In genomic region chr7:31444196-31444595, GRCh38 we compare ENCODE assay signal across 12 cellular contexts.
DNase-seq lines count a peak whose midpoint lies in the region; ATAC-seq and TF ChIP-seq lines count a peak whose summit lies in the region.
"Had no signal": no experiment of that assay in that cellular context is flagged by ENCODE, and none has a peak within 500 bp of the region (broad histone marks: within the 10 kb centered on the region; RNA-seq: fewer than 3 reads in every experiment).

No MANE protein-coding gene starts in this region.

- H4K20me1 ChIP-seq in Loucy (ENCODE audit: insufficient read depth, low read length, poor library complexity, severe bottlenecking), result no peaks in the 10 kb centered on the region
- H4K20me1 ChIP-seq: BLaER1 had no signal

- H3F3A ChIP-seq in Loucy (ENCODE audit: low read depth), result no peaks in the 10 kb centered on the region

- H3K9ac ChIP-seq in Loucy (ENCODE audit: low read depth, low read length, poor library complexity, severe bottlenecking), result no peak overlapping the region
- H3K9ac ChIP-seq: BLaER1, GM23248 had no signal

- no peaks in the 10 kb centered on the region for H3K79me2 ChIP-seq in Loucy (ENCODE audit: insufficient read depth, low read length)

- H3K4me1 ChIP-seq in Loucy (ENCODE audit: insufficient read depth, low read length, poor library complexity, severe bottlenecking), result no peaks in the 10 kb centered on the region
- H3K4me1 ChIP-seq: BLaER1 had no signal

- ATAC-seq in HG02678 (IDR thresholded peaks at IDR 0.05; ENCODE audit: unreplicated experiment), result no peak
- no peak for ATAC-seq in GM18867 (IDR thresholded peaks at IDR 0.05; ENCODE audit: unreplicated experiment)
- ATAC-seq: CD8-positive, alpha-beta T cell had no signal

- no peaks in the 10 kb centered on the region for H3K27me3 ChIP-seq in Loucy (ENCODE audit: insufficient read depth, low read length, poor library complexity, severe bottlenecking)
- H3K27me3 ChIP-seq: BLaER1 had no signal

- no peaks in the 10 kb centered on the region for H3K9me3 ChIP-seq in Loucy (ENCODE audit: insufficient read depth, low read depth, low read length)
- H3K9me3 ChIP-seq: BLaER1 had no signal

- H2AFZ ChIP-seq in Loucy (ENCODE audit: low read length), result 0 out of 2 replicates have a peak overlapping the region, but pooled peaks have one; percentile 3
- H2AFZ ChIP-seq: GM23248 had no signal

- H3K4me3 ChIP-seq in Loucy (ENCODE audit: low read length, poor library complexity, severe bottlenecking), result no peak overlapping the region
- H3K4me3 ChIP-seq: BLaER1, GM23248 had no signal

- no peaks in the 10 kb centered on the region for H3K9me2 ChIP-seq in Loucy (replicated peaks; ENCODE audit: low read depth, low read length)

- no peak for TF ChIP-seq CTCF in Loucy (conservative IDR thresholded peaks at IDR 0.05; ENCODE audit: low read length)

- DNase-seq in kidney tubule cell (ENCODE audit: low spot score) (peak; percentile 64), renal cortical epithelial cell (ENCODE audit: low read depth) (peak; percentile 43), COLO668 (lab: John Stamatoyannopoulos, UW; ENCODE audit: unreplicated experiment) (no peak)
- DNase-seq: CD4-positive, CD25-positive, alpha-beta regulatory T cell; CD8-positive, alpha-beta T cell; DMS53; GM23248; HCEC 1CT had no signal

- H3K4me2 ChIP-seq in Loucy (ENCODE audit: low read depth, low read length, poor library complexity, severe bottlenecking), result no peak overlapping the region
- H3K4me2 ChIP-seq: BLaER1 had no signal

- no peaks in the 10 kb centered on the region for H3K36me3 ChIP-seq in Loucy (ENCODE audit: insufficient read depth, low read length)
- H3K36me3 ChIP-seq: BLaER1 had no signal
